ENCODE assay signal across 9 cellular contexts in genomic region chr19:38228491-38229439, GRCh38. TPM values are rescaled to one million over a fixed set of nuclear protein-coding genes. Genes with fewer than 3 reads are reported as not detected.
DNase-seq lines count a peak whose midpoint lies in the region; ATAC-seq lines count a peak whose summit lies in the region.
"Had no signal": no experiment of that assay in that cellular context is flagged by ENCODE, and none has a peak within 500 bp of the region (broad histone marks: within the 10 kb centered on the region; RNA-seq: fewer than 3 reads in every experiment).

No MANE protein-coding gene starts in this region.

- H3K23ac ChIP-seq in mesendoderm (ENCODE audit: low read length): no peak overlapping the region

- no peak overlapping the region for H3K27ac ChIP-seq in mesendoderm (ENCODE audit: low read depth, low read length)
- H3K27ac ChIP-seq: ovary had no signal

- H3K18ac ChIP-seq in mesendoderm (ENCODE audit: low read length): no peak overlapping the region

- H3K79me1 ChIP-seq in mesendoderm (ENCODE audit: low read length): no peaks in the 10 kb centered on the region

- no peak overlapping the region for H2BK5ac ChIP-seq in mesendoderm (ENCODE audit: low read length)

- no peak overlapping the region for H2BK120ac ChIP-seq in mesendoderm (ENCODE audit: low read depth, low read length)

- no peak overlapping the region for H2BK15ac ChIP-seq in mesendoderm (replicated peaks; ENCODE audit: low read depth)

- H3K4ac ChIP-seq in mesendoderm (ENCODE audit: low read depth, low read length): no peak overlapping the region

- H3K9me3 ChIP-seq in adipocyte (ENCODE audit: control insufficient read depth, low read length): no peaks in the 10 kb centered on the region
- H3K9me3 ChIP-seq: ovary had no signal

- H3K4me1 ChIP-seq in adipocyte (ENCODE audit: control insufficient read depth, insufficient read depth, low read length) (no peaks in the 10 kb centered on the region), mesendoderm (ENCODE audit: control insufficient read depth, low read depth, low read length) (peaks cover 2% of the 10 kb centered on the region)

- WGBS in mesendoderm (ENCODE audit: extremely low coverage, insufficient coverage, low lambda C conversion rate): no CpG with 5 or more reads among the region's 80 CpGs

- H3K4me3 ChIP-seq in Jurkat, Clone E6-1 (ENCODE audit: low read length): peak overlapping the region; percentile 58
- H3K4me3 ChIP-seq in adipocyte (ENCODE audit: low read length): no peak overlapping the region
- no peak overlapping the region for H3K4me3 ChIP-seq in mesendoderm (ENCODE audit: low read length)
- H3K4me3 ChIP-seq: ovary had no signal

- no peaks in the 10 kb centered on the region for H3K36me3 ChIP-seq in adipocyte (ENCODE audit: control insufficient read depth, insufficient read depth, low read length, severe bottlenecking)
- H3K36me3 ChIP-seq in mesendoderm (ENCODE audit: control insufficient read depth, insufficient read depth, low read length): no peaks in the 10 kb centered on the region
- H3K36me3 ChIP-seq: ovary had no signal

- DNase-seq in COLO668 (lab: John Stamatoyannopoulos, UW; ENCODE audit: unreplicated experiment) (peak; percentile 67), adipocyte (ENCODE audit: low read depth) (peak; percentile 38), mesendoderm (peak; percentile 63), NCI-H2081 treated with DMSO at 0.1 percent for 48 hours (lab: John Stamatoyannopoulos, UW) (no peak), glomerular visceral epithelial cell (ENCODE audit: extremely low spot score) (no peak), GM19238 (ENCODE audit: insufficient read length, low spot score) (no peak)
- DNase-seq in Jurkat, Clone E6-1 (ENCODE audit: low read depth, low spot score): no peak

- ATAC-seq in GM18858 (IDR thresholded peaks at IDR 0.05; ENCODE audit: unreplicated experiment): no peak

- H3K9ac ChIP-seq in adipocyte (ENCODE audit: low read length): no peak overlapping the region
- H3K9ac ChIP-seq in mesendoderm (ENCODE audit: low read length): no peak overlapping the region

- no peak overlapping the region for H2AK5ac ChIP-seq in mesendoderm (ENCODE audit: low read length)

- no peaks in the 10 kb centered on the region for H3K79me2 ChIP-seq in mesendoderm (ENCODE audit: control insufficient read depth, insufficient read depth, low read length)

- H3K56ac ChIP-seq in mesendoderm (ENCODE audit: low read length): no peak overlapping the region

- peaks cover 19% of the 10 kb centered on the region for H3K27me3 ChIP-seq in adipocyte (replicated peaks; ENCODE audit: control insufficient read depth, insufficient read depth, low read length)
- no peaks in the 10 kb centered on the region for H3K27me3 ChIP-seq in mesendoderm (ENCODE audit: insufficient read depth, low read length, poor library complexity)
- H3K27me3 ChIP-seq: ovary had no signal

- no peak overlapping the region for H4K5ac ChIP-seq in mesendoderm (ENCODE audit: low read length)

- peak overlapping the region; percentile 71 for H3K4me2 ChIP-seq in mesendoderm (ENCODE audit: low read length)

- no peak overlapping the region for H4K8ac ChIP-seq in mesendoderm (ENCODE audit: low read depth, low read length)

RNA-seq across cellular contexts. Expression of gene DPF1, which starts 4.7 kb away (rescaled TPM):
- 8.7 TPM for polyA plus RNA-seq in Jurkat, Clone E6-1 (2012; ENCODE audit: insufficient read depth, insufficient read length)
- polyA plus RNA-seq in mesendoderm (2013, experiment 1 of 2): 4.1 TPM
- polyA plus RNA-seq in mesendoderm (2013, experiment 2 of 2): 3.6 TPM

RNA-seq across cellular contexts. Expression of gene PPP1R14A, which starts 27.4 kb away (rescaled TPM):
- polyA plus RNA-seq in Jurkat, Clone E6-1 (2012; ENCODE audit: insufficient read depth, insufficient read length): not detected
- 11.3 TPM for polyA plus RNA-seq in mesendoderm (2013, experiment 1 of 2)
- 10.1 TPM for polyA plus RNA-seq in mesendoderm (2013, experiment 2 of 2)

RNA-seq across cellular contexts. Expression of gene SPINT2, which starts 35.6 kb away (rescaled TPM):
- 160 TPM for polyA plus RNA-seq in Jurkat, Clone E6-1 (2012; ENCODE audit: insufficient read depth, insufficient read length)
- 134 TPM for polyA plus RNA-seq in mesendoderm (2013, experiment 1 of 2)
- 134 TPM for polyA plus RNA-seq in mesendoderm (2013, experiment 2 of 2)

Comparison
In these comparisons a context has a peak if more than half of its experiments do, and no peak if none do; other contexts are left out.
1. DNase-seq: peak in COLO668 (single experiment), adipocyte (single experiment) and mesendoderm (single experiment); none in Jurkat, Clone E6-1 (single experiment), NCI-H2081 treated with DMSO at 0.1 percent for 48 hours (single experiment), glomerular visceral epithelial cell (single experiment) and GM19238 (single experiment).